ENCODE assay signal across 26 cellular contexts in genomic region chr2:237405605-237406004, GRCh38. TPM values are rescaled to one million over a fixed set of nuclear protein-coding genes. Genes with fewer than 3 reads are reported as not detected.
DNase-seq lines count a peak whose midpoint lies in the region; ATAC-seq and TF ChIP-seq lines count a peak whose summit lies in the region.
"Had no signal": no experiment of that assay in that cellular context is flagged by ENCODE, and none has a peak within 500 bp of the region (broad histone marks: within the 10 kb centered on the region; RNA-seq: fewer than 3 reads in every experiment).

No MANE protein-coding gene starts in this region.

- in situ Hi-C loops in gastrocnemius medialis (cut with MboI; ENCODE audit: low sequenced_read_pairs in 4 of 4): loop anchor here in 2 of 4 donors (5.0 to 10.0 kb wide), 2 partner anchors 241 to 248 kb away; no protein-coding TSS in a partner anchor

- H3K4me1 ChIP-seq in left ventricle myocardium inferior (peaks cover 63% of the 10 kb centered on the region), gastrocnemius medialis (peaks cover 5 to 23% of the 10 kb centered on the region in 2 donors), uterus (peaks cover 0 to 7% of the 10 kb centered on the region in 2 donors)
- H3K4me1 ChIP-seq: BE2C had no signal

- H3K9me3 ChIP-seq in left ventricle myocardium inferior (replicated peaks) (no peaks in the 10 kb centered on the region), gastrocnemius medialis (no peaks in the 10 kb centered on the region), uterus (no peaks in the 10 kb centered on the region)
- H3K9me3 ChIP-seq: BE2C, MG63, testis had no signal

- H3K27ac ChIP-seq in left ventricle myocardium inferior (replicated peaks) (peak overlapping the region; percentile 82), gastrocnemius medialis (peak overlapping the region; percentile 71 to 80 (median 74)), uterus (peak overlapping the region; percentile 94 to 97)
- H3K27ac ChIP-seq: A549, KMS-11, PC-9 had no signal

- TF ChIP-seq CTCF in left ventricle myocardium inferior (IDR thresholded peaks at IDR 0.05; ENCODE audit: borderline replicate concordance): no peak
- TF ChIP-seq CTCF in fibroblast of the aortic adventitia (IDR thresholded peaks at IDR 0.05; ENCODE audit: insufficient read depth, low read length): no peak
- TF ChIP-seq CTCF in gastrocnemius medialis (IDR thresholded peaks at IDR 0.05 in 4 of 5, conservative IDR thresholded peaks at IDR 0.05 in 1 of 5): no peak
- TF ChIP-seq CTCF in uterus (IDR thresholded peaks at IDR 0.05): no peak

- H3K4me3 ChIP-seq in left ventricle myocardium inferior: peak overlapping the region; percentile 3
- H3K4me3 ChIP-seq in fibroblast of the aortic adventitia (ENCODE audit: low read depth, low read length): no peak overlapping the region
- peak overlapping the region in 1 of 4 donors; percentile 10 for H3K4me3 ChIP-seq in gastrocnemius medialis
- H3K4me3 ChIP-seq in uterus: no peak overlapping the region
- H3K4me3 ChIP-seq: A549, GM12878, MG63, PC-9, testis had no signal

- peaks cover 10% of the 10 kb centered on the region for H3K27me3 ChIP-seq in left ventricle myocardium inferior (ENCODE audit: low read depth)
- no peaks in the 10 kb centered on the region for H3K27me3 ChIP-seq in gastrocnemius medialis
- H3K27me3 ChIP-seq in uterus: no peaks in the 10 kb centered on the region
- H3K27me3 ChIP-seq: BE2C, MG63, testis had no signal

- no peak for ATAC-seq in Right ventricle myocardium superior (ENCODE audit: poor library complexity)
- no peak for ATAC-seq in gastrocnemius medialis
- ATAC-seq: A549; CD8-positive, alpha-beta T cell; GM12878; stimulated activated naive B cell treated with anti-CD40 and anti-IgM and Interleukin-4, amounts not matched to agents 10 μg/mL and 1 μg/mL and 100 μg/mL, for 72 hours had no signal

- H3K36me3 ChIP-seq in left ventricle myocardium inferior (no peaks in the 10 kb centered on the region), gastrocnemius medialis (no peaks in the 10 kb centered on the region), uterus (no peaks in the 10 kb centered on the region)
- H3K36me3 ChIP-seq: BE2C had no signal

- DNase-seq in left ventricle myocardium inferior: no peak
- DNase-seq in Right ventricle myocardium superior: no peak
- peak; percentile 52 for DNase-seq in fibroblast of the aortic adventitia (ENCODE audit: low read depth)
- DNase-seq in gastrocnemius medialis: no peak
- DNase-seq in uterus: no peak
- no peak for DNase-seq in NCI-H510A treated with DMSO at 0.1 percent for 48 hours (lab: John Stamatoyannopoulos, UW)
- DNase-seq in A172 (ENCODE audit: low spot score): no peak
- DNase-seq in GM19238 (ENCODE audit: insufficient read length, low spot score): no peak
- DNase-seq: activated CD4-positive, alpha-beta T cell treated with anti-CD3 and anti-CD28 coated beads, Interleukin-2, amount 50 U/mL, for 48 hours; activated CD4-positive, CD25-positive, alpha-beta regulatory T cell treated with anti-CD3 and anti-CD28 coated beads, Interleukin-2, amount 50 U/mL, for 72 hours; activated gamma-delta T cell treated with Interleukin-2 at 50 U/mL for 16 hours; activated T-cell treated with anti-CD3 and anti-CD28 coated beads, Interleukin-2, amount 50 U/mL, for 48 hours; BE2C; CD8-positive, alpha-beta T cell; endodermal cell; mesendoderm; MG63; NCI-H1930; NCI-H526 treated with DMSO at 0.1 percent for 48 hours; PC-9; SHP77 treated with DMSO at 0.1 percent for 48 hours; stimulated activated naive B cell treated with anti-CD40 and anti-IgM and Interleukin-4, amounts not matched to agents 10 μg/mL and 1 μg/mL and 100 μg/mL, for 72 hours had no signal

- TF ChIP-seq POLR2A in gastrocnemius medialis (IDR thresholded peaks at IDR 0.05): no peak
- no peak for TF ChIP-seq POLR2A in uterus (IDR thresholded peaks at IDR 0.05)

- intact Hi-C loops in left ventricle myocardium inferior (cut with micrococcal nuclease) (loop anchor here (10.0 kb wide), 1 partner anchor 251 kb away; no protein-coding TSS in a partner anchor), Right ventricle myocardium superior (cut with DNase I) (no loop called here), gastrocnemius medialis (cut with DNase I; ENCODE audit: low total_unique reads) (loop anchor here (10.0 kb wide), 1 partner anchor 251 kb away; no protein-coding TSS in a partner anchor), uterus (cut with DNase I; ENCODE audit: low total_unique reads) (no loop called here)

RNA-seq across cellular contexts. Expression of gene COL6A3, which starts 8.4 kb away (rescaled TPM):
- total RNA-seq in left ventricle myocardium inferior: 57.1 TPM
- total RNA-seq in Right ventricle myocardium superior: 64.9 TPM
- 1,372 and 1,478 TPM in 2 replicates for total RNA-seq in fibroblast of the aortic adventitia (ENCODE audit: low replicate concordance)
- 100 to 1,000 TPM in 2 of 4 donors, 10 to 100 TPM in 2; 45.3 to 150 (median 108) TPM for total RNA-seq in gastrocnemius medialis
- 1,000 to 10,000 TPM in 1 of 4 donors, 100 to 1,000 TPM in 3; 164 to 1,719 (median 447) TPM for total RNA-seq in uterus
- 2.5 and 4.8 TPM in 2 replicates for total RNA-seq in A172 (2014; rRNA removed; shearing (Covaris generic))

Comparison
In these comparisons a context has a peak if more than half of its experiments do, and no peak if none do; other contexts are left out.
1. intact Hi-C loops: an anchor here in left ventricle myocardium inferior (10.0 kb wide) and gastrocnemius medialis (10.0 kb wide); none called in Right ventricle myocardium superior and uterus.